10 cellular contexts compared by ENCODE assay signal in the genomic region with DNA sequence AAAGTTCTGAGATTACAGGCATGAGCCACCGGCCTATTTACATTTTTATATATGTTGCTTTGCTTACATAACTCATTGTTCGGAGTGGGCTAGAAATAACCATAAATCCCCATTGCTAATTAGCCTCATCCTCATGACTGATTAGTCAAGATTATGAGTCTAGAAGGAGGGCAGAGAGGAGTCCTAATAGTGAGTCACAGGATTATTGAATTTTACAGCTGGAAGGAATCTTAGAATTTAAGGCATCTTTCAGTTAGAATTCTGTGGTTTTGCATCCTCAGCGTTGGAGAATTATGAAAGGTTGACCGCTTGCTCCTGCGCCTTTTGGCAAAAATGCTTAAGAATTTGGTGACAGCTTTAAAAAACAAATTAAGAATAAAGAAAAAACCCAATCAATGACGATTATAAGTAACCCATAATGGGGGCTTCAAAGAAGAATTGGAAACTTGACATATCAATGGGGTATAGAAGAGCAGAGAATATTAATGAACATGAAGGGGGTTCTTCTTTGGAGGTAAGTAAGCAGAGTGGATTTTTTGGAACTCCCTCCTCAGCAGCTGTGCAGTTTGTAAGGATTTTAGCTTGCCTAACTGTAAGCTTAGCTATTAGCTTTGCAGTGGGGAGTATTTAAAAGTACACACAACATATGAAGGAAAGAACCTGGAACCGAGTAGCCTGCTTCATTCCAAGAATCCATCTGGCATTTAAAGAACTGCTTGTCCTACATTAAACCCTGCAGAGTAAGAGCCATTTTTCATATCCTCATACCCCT. TPM values are rescaled to one million over a fixed set of nuclear protein-coding genes. Genes with fewer than 3 reads are reported as not detected.
DNase-seq lines count a peak whose midpoint lies in the region; ATAC-seq and TF ChIP-seq lines count a peak whose summit lies in the region.
"Had no signal": no experiment of that assay in that cellular context is flagged by ENCODE, and none has a peak within 500 bp of the region (broad histone marks: within the 10 kb centered on the region; RNA-seq: fewer than 3 reads in every experiment).

No MANE protein-coding gene starts in this region.

- no peaks in the 10 kb centered on the region for H3K27me3 ChIP-seq in AG04450 (ENCODE audit: control insufficient read depth, insufficient read depth, low read length)
- H3K27me3 ChIP-seq in stomach, result no peaks in the 10 kb centered on the region

- no peak for ATAC-seq in left ventricle myocardium superior

- 66 to 76% (median 71%) methylated on average over 7 of the region's 7 CpGs for WGBS in stomach, 5 donors

- no peaks in the 10 kb centered on the region for H3K36me3 ChIP-seq in stomach

- TF ChIP-seq EP300 in stomach (IDR thresholded peaks at IDR 0.05), result no peak

- POLR2A ChIA-PET in AG04450 (lab: Yijun Ruan, JAX), result interaction anchor here (0.5 to 1.1 kb wide), 2 partner anchors 38 to 49 kb away, joined by 4 read pairs; partner anchors contain the start of gene MAPKAP1

- H3K27ac ChIP-seq in AG04450 (ENCODE audit: low read depth, low read length) (peak overlapping the region; percentile 52), coronary artery (no peak overlapping the region), stomach (peak overlapping the region in 2 of 5 donors; percentile 93)
- H3K27ac ChIP-seq: hepatocyte had no signal

- H3K9me3 ChIP-seq in AG04450 (ENCODE audit: control insufficient read depth, insufficient read depth, low read length), result no peaks in the 10 kb centered on the region; the same call in 1 of the 2 replicates
- H3K9me3 ChIP-seq in stomach, result no peaks in the 10 kb centered on the region

- TF ChIP-seq POLR2A in stomach (IDR thresholded peaks at IDR 0.05), result no peak

- peaks cover under 1 to 29% (median 25%) of the 10 kb centered on the region in 4 donors for H3K4me1 ChIP-seq in stomach

- CTCF ChIA-PET in AG04450 (lab: Charles Lee), result interaction anchor here (2.3 kb wide), 1 partner anchor 186 kb away, joined by 20 read pairs; no protein-coding TSS in a partner anchor

- TF ChIP-seq CTCF in AG04450 (IDR thresholded peaks at IDR 0.05; ENCODE audit: low read depth, low read length) (no peak), WI38 (IDR thresholded peaks at IDR 0.05; ENCODE audit: low read depth, low read length) (no peak), coronary artery (IDR thresholded peaks at IDR 0.05) (no peak), stomach (IDR thresholded peaks at IDR 0.05) (no peak)

- peak; percentile 26 for DNase-seq in AG04450 (ENCODE audit: low read depth, low spot score)
- peak; percentile 67 for DNase-seq in GM04504 (ENCODE audit: low read depth)
- peak; percentile 65 for DNase-seq in kidney tubule cell (ENCODE audit: low spot score)
- no peak for DNase-seq in left ventricle myocardium superior
- no peak for DNase-seq in coronary artery (ENCODE audit: low spot score)
- DNase-seq in activated CD4-positive, alpha-beta T cell treated with anti-CD3 and anti-CD28 coated beads for 1 hour, result no peak
- no peak for DNase-seq in stomach
- DNase-seq: DMS 273 treated with DMSO at 0.1 percent for 48 hours had no signal

- H3K4me3 ChIP-seq in AG04450 (ENCODE audit: low read depth, low read length), result no peak overlapping the region
- H3K4me3 ChIP-seq in WI38 (ENCODE audit: low read depth, low read length), result peak overlapping the region; percentile 64
- H3K4me3 ChIP-seq in coronary artery, result no peak overlapping the region
- peak overlapping the region in 1 of 4 donors; percentile 65 for H3K4me3 ChIP-seq in stomach
- H3K4me3 ChIP-seq: hepatocyte had no signal

- intact Hi-C loops in left ventricle myocardium superior (cut with micrococcal nuclease) (no loop called here), stomach (cut with DNase I; ENCODE audit: low total_unique reads) (no loop called here)

RNA-seq across cellular contexts. Expression of gene PBX3, which starts 2.4 kb away (rescaled TPM):
- polyA plus RNA-seq in AG04450 (2011; rRNA removed), result 34.2 and 37.6 TPM in 2 replicates
- 37.5 and 45.9 TPM in 2 replicates for polyA minus RNA-seq in AG04450 (2011; rRNA and poly(A)+ RNA removed)
- 50.4 TPM for total RNA-seq in left ventricle myocardium superior
- total RNA-seq in stomach, result 10 to 100 TPM; 12.7 to 59.1 (median 25.5) TPM
- polyA plus RNA-seq in stomach, result 10 to 100 TPM in 2 of 3 donors, 1 to 10 TPM in 1; 9.3 to 15.4 (median 14.6) TPM

RNA-seq across cellular contexts. Expression of gene MAPKAP1, which starts 37.8 kb away (rescaled TPM):
- polyA plus RNA-seq in AG04450 (2011; rRNA removed), result 128 and 140 TPM in 2 replicates
- 81.5 and 94.8 TPM in 2 replicates for polyA minus RNA-seq in AG04450 (2011; rRNA and poly(A)+ RNA removed)
- total RNA-seq in left ventricle myocardium superior, result 146 TPM
- total RNA-seq in stomach, result 100 to 1,000 TPM in 3 of 5 donors, 10 to 100 TPM in 2; 32.7 to 212 (median 114) TPM
- 10 to 100 TPM; 52.8 to 92.7 (median 63.0) TPM for polyA plus RNA-seq in stomach

Comparison
In these comparisons a context has a peak if more than half of its experiments do, and no peak if none do; other contexts are left out.
1. DNase-seq: peak in AG04450 (single experiment), GM04504 (single experiment) and kidney tubule cell (single experiment); none in left ventricle myocardium superior (single experiment), coronary artery (single experiment), activated CD4-positive, alpha-beta T cell treated with anti-CD3 and anti-CD28 coated beads for 1 hour (single experiment) and stomach (single experiment).